ENCODE assay signal across 22 cellular contexts in the genomic region with DNA sequence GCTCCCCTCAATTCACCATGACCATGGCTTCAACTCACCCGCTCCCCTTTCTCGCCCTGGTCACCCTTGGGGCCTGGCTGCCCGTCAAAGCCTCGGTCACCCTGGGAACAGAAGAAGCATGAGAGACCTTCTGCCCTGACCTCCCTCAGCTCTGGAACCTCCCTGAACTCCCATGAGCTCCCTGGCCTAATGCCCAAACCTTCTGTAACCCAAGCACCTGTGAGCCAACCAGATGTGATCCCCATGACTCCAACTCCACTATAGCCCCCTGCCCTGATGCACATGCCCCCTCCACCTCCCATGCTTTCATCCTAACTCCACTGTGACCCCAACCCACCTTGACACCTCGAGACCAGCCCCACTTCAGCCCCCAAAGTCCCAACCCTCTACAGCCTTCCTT. TPM values are rescaled to one million over a fixed set of nuclear protein-coding genes. Genes with fewer than 3 reads are reported as not detected.
DNase-seq lines count a peak whose midpoint lies in the region; ATAC-seq, FAIRE-seq and TF ChIP-seq lines count a peak whose summit lies in the region.
"Had no signal": no experiment of that assay in that cellular context is flagged by ENCODE, and none has a peak within 500 bp of the region (broad histone marks: within the 10 kb centered on the region; RNA-seq: fewer than 3 reads in every experiment).

No MANE protein-coding gene starts in this region.

- no peaks in the 10 kb centered on the region for H3K9me3 ChIP-seq in A549
- H3K9me3 ChIP-seq in IMR-90 (ENCODE audit: control insufficient read depth, insufficient read depth, low read length) = no peaks in the 10 kb centered on the region
- no peaks in the 10 kb centered on the region for H3K9me3 ChIP-seq in mesenchymal stem cell (ENCODE audit: control insufficient read depth, low read length)
- H3K9me3 ChIP-seq: SJSA1 had no signal

- H3K27me3 ChIP-seq in IMR-90 (ENCODE audit: control insufficient read depth, insufficient read depth, low read length) (no peaks in the 10 kb centered on the region), mesenchymal stem cell (ENCODE audit: control insufficient read depth in 1 of 2, insufficient read depth in 1 of 2, low read length in 2 of 2) (no peaks in the 10 kb centered on the region)
- H3K27me3 ChIP-seq: SJSA1 had no signal

- H2BK5ac ChIP-seq in IMR-90 (ENCODE audit: low read depth, low read length, poor library complexity, severe bottlenecking) = peak overlapping the region; percentile 89
- H2BK5ac ChIP-seq in mesenchymal stem cell (ENCODE audit: low read depth, low read length, poor library complexity, severe bottlenecking) = no peak overlapping the region

- no peak for TF ChIP-seq POLR2A in A549 (IDR thresholded peaks at IDR 0.05; ENCODE audit: low read length)
- TF ChIP-seq POLR2A in IMR-90 (IDR thresholded peaks at IDR 0.05; ENCODE audit: low read depth, low read length) = no peak

- H4K5ac ChIP-seq in IMR-90 (ENCODE audit: low read depth, low read length) = no peak overlapping the region

- in situ Hi-C loops in IMR-90 (cut with MboI; ENCODE audit: low sequenced_read_pairs) = no loop called here

- POLR2A ChIA-PET in A549 (lab: Yijun Ruan, JAX) (no interaction called here), IMR-90 (lab: Charles Lee; ENCODE audit: unreplicated experiment) (no interaction called here)

- TF ChIP-seq RAD21 in A549 (conservative IDR thresholded peaks at IDR 0.05 in 1 of 2, IDR thresholded peaks at IDR 0.05 in 1 of 2) = no peak
- TF ChIP-seq RAD21 in IMR-90 (IDR thresholded peaks at IDR 0.05; ENCODE audit: low read length) = no peak

- no peak overlapping the region for H3K4me3 Mint-ChIP-seq in activated T-helper 17 cell treated with anti-CD3 and anti-CD28 coated beads, Interleukin-2, amount 50 U/mL, for 72 hours
- no peak overlapping the region for H3K4me3 Mint-ChIP-seq in glutamatergic neuron (ENCODE audit: unreplicated experiment)
- H3K4me3 Mint-ChIP-seq: CD4-positive, alpha-beta T cell had no signal

- H3K27ac ChIP-seq in A549 (peak overlapping the region; percentile 24 to 89; a peak in 4 of 6 replicates), IMR-90 (ENCODE audit: insufficient read depth, low read length) (no peak overlapping the region; the same call in 1 of the 2 replicates), mesenchymal stem cell (ENCODE audit: low read length, poor library complexity, severe bottlenecking) (no peak overlapping the region)

- no TSS peak for BruUV-seq in IMR-90 (replicated peaks; lab: Mats Ljungman, UMichigan)

- no peak overlapping the region for H3K18ac ChIP-seq in IMR-90 (ENCODE audit: low read depth, low read length)
- no peak overlapping the region for H3K18ac ChIP-seq in mesenchymal stem cell (ENCODE audit: low read depth in 1 of 2, low read length in 2 of 2)

- H4K8ac ChIP-seq in IMR-90 (ENCODE audit: low read depth in 2 of 2, low read length in 2 of 2) (no peak overlapping the region), mesenchymal stem cell (ENCODE audit: low read length) (no peak overlapping the region)

- peaks cover 20% of the 10 kb centered on the region for H3K4me1 Mint-ChIP-seq in activated T-helper 17 cell treated with anti-CD3 and anti-CD28 coated beads, Interleukin-2, amount 50 U/mL, for 72 hours
- peaks cover 20% of the 10 kb centered on the region for H3K4me1 Mint-ChIP-seq in glutamatergic neuron (ENCODE audit: low read depth, unreplicated experiment)

- H3K14ac ChIP-seq in IMR-90 (replicated peaks; ENCODE audit: low read depth, low read length) (no peak overlapping the region; the same call in 1 of the 2 replicates), mesenchymal stem cell (ENCODE audit: low read length in 2 of 2) (no peak overlapping the region)

- H3K56ac ChIP-seq in IMR-90 (ENCODE audit: extremely low read depth, insufficient read depth, low read length) = no peak overlapping the region

- H4K91ac ChIP-seq in IMR-90 (ENCODE audit: insufficient read depth, low read depth, low read length) (peak overlapping the region; percentile 32), mesenchymal stem cell (ENCODE audit: low read length) (no peak overlapping the region)

- no peak for TF ChIP-seq EP300 in A549 (IDR thresholded peaks at IDR 0.05)

- H3K9ac ChIP-seq in IMR-90 (ENCODE audit: low read depth, low read length) (no peak overlapping the region), mesenchymal stem cell (ENCODE audit: low read length) (no peak overlapping the region)

- peaks cover 0 to 32% of the 10 kb centered on the region in 2 experiments; a peak in 2 of 4 replicates for H3K79me1 ChIP-seq in IMR-90 (ENCODE audit: low read depth in 1 of 2, low read length in 2 of 2)
- peaks cover 19% of the 10 kb centered on the region for H3K79me1 ChIP-seq in mesenchymal stem cell (replicated peaks; ENCODE audit: low read length, poor library complexity, severe bottlenecking)

- H3K9me1 ChIP-seq in IMR-90 (ENCODE audit: insufficient read depth, low read length) = peaks cover 24% of the 10 kb centered on the region

- no peak overlapping the region for H2AFZ ChIP-seq in IMR-90 (replicated peaks; ENCODE audit: low read length, poor library complexity)
- no peak overlapping the region for H2AFZ ChIP-seq in mesenchymal stem cell (ENCODE audit: low read depth, low read length)

- H3K36me3 ChIP-seq in IMR-90 (ENCODE audit: control insufficient read depth, insufficient read depth, low read length) = peaks cover 58% of the 10 kb centered on the region
- H3K36me3 ChIP-seq in mesenchymal stem cell (ENCODE audit: control insufficient read depth in 1 of 2, insufficient read depth in 2 of 2, low read depth in 1 of 2, low read length in 2 of 2) = peaks cover 0 to 87% of the 10 kb centered on the region in 2 experiments

- H3K4ac ChIP-seq in IMR-90 (ENCODE audit: low read depth, low read length) = no peak overlapping the region
- H3K4ac ChIP-seq in mesenchymal stem cell (ENCODE audit: low read depth in 1 of 2, low read length in 2 of 2) = no peak overlapping the region

- H3K4me2 ChIP-seq in A549 = no peak overlapping the region; the same call in 2 of the 3 replicates
- H3K4me2 ChIP-seq in IMR-90 (ENCODE audit: low read depth, low read length) = no peak overlapping the region
- no peak overlapping the region for H3K4me2 ChIP-seq in mesenchymal stem cell (ENCODE audit: low read length, poor library complexity, severe bottlenecking)

- H4K20me1 ChIP-seq in IMR-90 (ENCODE audit: insufficient read depth, low read length) = no peaks in the 10 kb centered on the region; the same call in 1 of the 2 replicates

- no peak overlapping the region for H2BK15ac ChIP-seq in IMR-90 (ENCODE audit: low read depth, low read length)
- peak overlapping the region; percentile 49 for H2BK15ac ChIP-seq in mesenchymal stem cell (ENCODE audit: low read depth, poor library complexity, severe bottlenecking)

- no peak overlapping the region for H2AK9ac ChIP-seq in IMR-90 (replicated peaks; ENCODE audit: low read depth, low read length, poor library complexity)

- CTCF ChIA-PET in A549 (lab: Yijun Ruan, JAX) = interaction anchor here (0.6 to 3.3 kb wide), 7 partner anchors 9 to 90 kb away, joined by 3 to 14 read pairs (median 3); a partner anchor contains a TSS
- CTCF ChIA-PET in IMR-90 (lab: Yijun Ruan, JAX) = no interaction called here

- H3K27me3 Mint-ChIP-seq in activated T-helper 17 cell treated with anti-CD3 and anti-CD28 coated beads, Interleukin-2, amount 50 U/mL, for 72 hours = no peaks in the 10 kb centered on the region
- H3K27me3 Mint-ChIP-seq in glutamatergic neuron (ENCODE audit: unreplicated experiment) = peaks cover 23% of the 10 kb centered on the region
- H3K27me3 Mint-ChIP-seq: CD4-positive, alpha-beta T cell had no signal

- intact Hi-C loops in IMR-90 (cut with micrococcal nuclease) = no loop called here

- DNase-seq in A549 (ENCODE audit: low read depth in 1 of 2, low spot score in 1 of 2) (no peak), IMR-90 (no peak), mesenchymal stem cell (no peak), cerebellar nuclear complex (lab: John Stamatoyannopoulos, UW) (no peak), glutamatergic neuron (no peak), NK-92 (lab: John Stamatoyannopoulos, UW; ENCODE audit: unreplicated experiment) (no peak)
- DNase-seq: Calu3; CD4-positive, alpha-beta T cell; DND-41; GDM1; Karpas-422; NCI-H1417; NCI-H1930; NCI-H2171; NCI-H510A; NCI-H82 had no signal

- TF ChIP-seq CTCF in A549 (IDR thresholded peaks at IDR 0.05) (no peak), IMR-90 (conservative IDR thresholded peaks at IDR 0.05; ENCODE audit: low read depth, low read length) (no peak), glutamatergic neuron (IDR thresholded peaks at IDR 0.05; ENCODE audit: partially characterized antibody, unreplicated experiment) (no peak)

- no peaks in the 10 kb centered on the region for H3K36me3 Mint-ChIP-seq in activated T-helper 17 cell treated with anti-CD3 and anti-CD28 coated beads, Interleukin-2, amount 50 U/mL, for 72 hours (ENCODE audit: low read depth)
- no peaks in the 10 kb centered on the region for H3K36me3 Mint-ChIP-seq in glutamatergic neuron (ENCODE audit: unreplicated experiment)

- no peak for ATAC-seq in A549
- no peak for ATAC-seq in IMR-90 (ENCODE audit: low read depth)
- no peak for ATAC-seq in activated T-helper 17 cell treated with anti-CD3 and anti-CD28 coated beads, Interleukin-2, amount 50 U/mL, for 72 hours (replicated peaks)
- no peak for ATAC-seq in HG03439 (IDR thresholded peaks at IDR 0.05; ENCODE audit: unreplicated experiment)
- ATAC-seq: HepG2 had no signal

- dilution Hi-C loops in IMR-90 (cut with HindIII; ENCODE audit: low sequenced_read_pairs, unreplicated experiment) = no loop called here

- peaks cover 67% of the 10 kb centered on the region for H3K4me1 ChIP-seq in A549
- peaks cover 19% of the 10 kb centered on the region for H3K4me1 ChIP-seq in IMR-90 (ENCODE audit: control insufficient read depth, insufficient read depth, low read length)
- peaks cover 55% of the 10 kb centered on the region for H3K4me1 ChIP-seq in mesenchymal stem cell (ENCODE audit: control insufficient read depth, insufficient read depth, low read depth, low read length)

- no peak for FAIRE-seq in A549 (lab: Jason Lieb, UNC)
- FAIRE-seq: A204.1, GM12892, HepG2 had no signal

- H3K4me3 ChIP-seq in A549 = no peak overlapping the region
- H3K4me3 ChIP-seq in IMR-90 (ENCODE audit: insufficient read depth, low read depth, low read length) = no peak overlapping the region
- H3K4me3 ChIP-seq in mesenchymal stem cell (ENCODE audit: insufficient read depth in 1 of 2, low read depth in 1 of 2, low read length in 2 of 2) = no peak overlapping the region
- H3K4me3 ChIP-seq: SJSA1 had no signal

- no peak overlapping the region for H2BK12ac ChIP-seq in mesenchymal stem cell (ENCODE audit: low read length in 2 of 2)

- H2AK5ac ChIP-seq in IMR-90 (ENCODE audit: low read depth, low read length) = peak overlapping the region; percentile 82; the same call in 1 of the 2 replicates
- H2AK5ac ChIP-seq in mesenchymal stem cell (ENCODE audit: low read length, severe bottlenecking) = no peak overlapping the region

- no peak overlapping the region for H3K23ac ChIP-seq in IMR-90 (ENCODE audit: low read depth, low read length)
- no peak overlapping the region for H3K23ac ChIP-seq in mesenchymal stem cell (ENCODE audit: low read length in 2 of 2)

- WGBS in A549 (ENCODE audit: missing lambda C conversion rate) = 77% methylated on average over 5 of the region's 5 CpGs
- 89% methylated on average over 5 of the region's 5 CpGs; no CpG with 5 or more reads in 1 of the 2 experiments for WGBS in IMR-90 (ENCODE audit: extremely low coverage in 2 of 2, insufficient read length in 1 of 2), 2 experiments
- 85% methylated on average over 5 of the region's 5 CpGs for WGBS in mesenchymal stem cell

- H2BK120ac ChIP-seq in IMR-90 (ENCODE audit: low read depth, low read length) (peak overlapping the region; percentile 39; the same call in 1 of the 2 replicates), mesenchymal stem cell (ENCODE audit: low read depth, low read length) (no peak overlapping the region)

- no peaks in the 10 kb centered on the region for H3K9me3 Mint-ChIP-seq in activated T-helper 17 cell treated with anti-CD3 and anti-CD28 coated beads, Interleukin-2, amount 50 U/mL, for 72 hours
- H3K9me3 Mint-ChIP-seq in glutamatergic neuron (ENCODE audit: unreplicated experiment) = peaks cover 18% of the 10 kb centered on the region
- H3K9me3 Mint-ChIP-seq: CD4-positive, alpha-beta T cell had no signal

- no peak overlapping the region for H2BK20ac ChIP-seq in IMR-90 (ENCODE audit: low read depth, low read length)

- peak overlapping the region; percentile 89 for H3K27ac Mint-ChIP-seq in activated T-helper 17 cell treated with anti-CD3 and anti-CD28 coated beads, Interleukin-2, amount 50 U/mL, for 72 hours
- no peak overlapping the region for H3K27ac Mint-ChIP-seq in glutamatergic neuron (ENCODE audit: unreplicated experiment)
- H3K27ac Mint-ChIP-seq: CD4-positive, alpha-beta T cell had no signal

RNA-seq across cellular contexts. Expression of a gene that starts 3.5 kb away (rescaled TPM):
- polyA plus RNA-seq in A549 (2011; rRNA removed) = 4.0 and 7.2 TPM in 2 replicates
- polyA plus RNA-seq in A549 (2012; cell fraction: cytosol; rRNA removed) = 5.5 and 7.5 TPM in 2 replicates
- polyA plus RNA-seq in A549 (2012; cell fraction: nucleus; rRNA removed) = 78.7 and 80.5 TPM in 2 replicates
- polyA plus RNA-seq in A549 (2017; fragmentation: RNase III; extraction: RNeasy Plus Mini Kit Qiagen cat#74134 plus additional on column Dnase treatment) = 14.1 to 15.9 TPM (median 15.6 TPM) in 3 replicates
- 2.9 and 4.6 TPM in 2 replicates for polyA minus RNA-seq in A549 (2011; rRNA and poly(A)+ RNA removed)
- 0.54 and 0.56 TPM in 2 replicates for total RNA-seq in IMR-90 (2012; rRNA removed)
- 2.3 and 2.7 TPM in 2 replicates for polyA plus RNA-seq in IMR-90 (2012; rRNA removed)
- 0.56 and 1.4 TPM in 2 replicates for polyA plus RNA-seq in IMR-90 (2012; cell fraction: cytosol; rRNA removed)
- 19.4 and 40.3 TPM in 2 replicates for polyA plus RNA-seq in IMR-90 (2012; cell fraction: nucleus; rRNA removed; ENCODE audit: low replicate concordance)
- under 1 TPM in 1 of 2 donors, not detected in 1; 0.34 TPM for total RNA-seq in activated T-helper 17 cell treated with anti-CD3 and anti-CD28 coated beads, Interleukin-2, amount 50 U/mL, for 72 hours
- polyA plus RNA-seq in mesenchymal stem cell (2013, experiment 1 of 2) = 7.6 TPM
- 7.3 TPM for polyA plus RNA-seq in mesenchymal stem cell (2013, experiment 2 of 2)
- total RNA-seq in glutamatergic neuron (ENCODE audit: unreplicated experiment) = 4.3 TPM
- total RNA-seq: CD4-positive, alpha-beta T cell had no signal

RNA-seq across cellular contexts. Expression of a gene that starts 10.5 kb away (rescaled TPM):
- 8.4 and 15.0 TPM in 2 replicates for polyA plus RNA-seq in A549 (2011; rRNA removed)
- polyA plus RNA-seq in A549 (2012; cell fraction: cytosol; rRNA removed) = 7.0 and 8.9 TPM in 2 replicates
- 57.5 and 76.0 TPM in 2 replicates for polyA plus RNA-seq in A549 (2012; cell fraction: nucleus; rRNA removed)
- 19.6 to 21.1 TPM (median 20.9 TPM) in 3 replicates for polyA plus RNA-seq in A549 (2017; fragmentation: RNase III; extraction: RNeasy Plus Mini Kit Qiagen cat#74134 plus additional on column Dnase treatment)
- 9.4 and 15.1 TPM in 2 replicates for polyA minus RNA-seq in A549 (2011; rRNA and poly(A)+ RNA removed)
- 16.1 and 17.0 TPM in 2 replicates for total RNA-seq in IMR-90 (2012; rRNA removed)
- 14.8 and 16.9 TPM in 2 replicates for polyA plus RNA-seq in IMR-90 (2012; rRNA removed)
- 11.1 and 15.7 TPM in 2 replicates for polyA plus RNA-seq in IMR-90 (2012; cell fraction: cytosol; rRNA removed)
- 53.9 and 57.6 TPM in 2 replicates for polyA plus RNA-seq in IMR-90 (2012; cell fraction: nucleus; rRNA removed; ENCODE audit: low replicate concordance)
- 100 to 1,000 TPM in 1 of 2 donors, 10 to 100 TPM in 1; 52.5 to 277 TPM for total RNA-seq in activated T-helper 17 cell treated with anti-CD3 and anti-CD28 coated beads, Interleukin-2, amount 50 U/mL, for 72 hours
- 15.9 TPM for polyA plus RNA-seq in mesenchymal stem cell (2013, experiment 1 of 2)
- 15.0 TPM for polyA plus RNA-seq in mesenchymal stem cell (2013, experiment 2 of 2)
- total RNA-seq in glutamatergic neuron (ENCODE audit: unreplicated experiment) = 40.3 TPM

RNA-seq across cellular contexts. Expression of a gene that starts 28.0 kb away (rescaled TPM):
- polyA plus RNA-seq in A549 (2011; rRNA removed) = 36.5 and 63.0 TPM in 2 replicates
- polyA plus RNA-seq in A549 (2012; cell fraction: cytosol; rRNA removed) = 82.2 and 86.3 TPM in 2 replicates
- 979 and 1,138 TPM in 2 replicates for polyA plus RNA-seq in A549 (2012; cell fraction: nucleus; rRNA removed)
- polyA plus RNA-seq in A549 (2017; fragmentation: RNase III; extraction: RNeasy Plus Mini Kit Qiagen cat#74134 plus additional on column Dnase treatment) = 213 to 273 TPM (median 240 TPM) in 3 replicates
- 53.1 and 64.3 TPM in 2 replicates for polyA minus RNA-seq in A549 (2011; rRNA and poly(A)+ RNA removed)
- total RNA-seq in IMR-90 (2012; rRNA removed) = 3.1 and 4.1 TPM in 2 replicates
- 20.3 and 23.2 TPM in 2 replicates for polyA plus RNA-seq in IMR-90 (2012; rRNA removed)
- polyA plus RNA-seq in IMR-90 (2012; cell fraction: cytosol; rRNA removed) = 13.6 and 14.6 TPM in 2 replicates
- 308 and 435 TPM in 2 replicates for polyA plus RNA-seq in IMR-90 (2012; cell fraction: nucleus; rRNA removed; ENCODE audit: low replicate concordance)
- 1 to 10 TPM; 6.1 to 6.3 TPM for total RNA-seq in activated T-helper 17 cell treated with anti-CD3 and anti-CD28 coated beads, Interleukin-2, amount 50 U/mL, for 72 hours
- polyA plus RNA-seq in mesenchymal stem cell (2013, experiment 1 of 2) = 95.7 TPM
- polyA plus RNA-seq in mesenchymal stem cell (2013, experiment 2 of 2) = 83.7 TPM
- total RNA-seq in glutamatergic neuron (ENCODE audit: unreplicated experiment) = 62.0 TPM

RNA-seq across cellular contexts. Expression of a gene that starts 42.4 kb away (rescaled TPM):
- polyA plus RNA-seq in A549 (2011; rRNA removed) (279 and 338 TPM in 2 replicates), A549 (2017; fragmentation: RNase III; extraction: RNeasy Plus Mini Kit Qiagen cat#74134 plus additional on column Dnase treatment) (233 to 256 TPM (median 254 TPM) in 3 replicates), IMR-90 (2012; rRNA removed) (410 and 474 TPM in 2 replicates)
- 390 and 409 TPM in 2 replicates for polyA plus RNA-seq in A549 (2012; cell fraction: cytosol; rRNA removed)
- polyA plus RNA-seq in A549 (2012; cell fraction: nucleus; rRNA removed) = 488 and 556 TPM in 2 replicates
- polyA minus RNA-seq in A549 (2011; rRNA and poly(A)+ RNA removed) = 677 and 753 TPM in 2 replicates
- total RNA-seq in IMR-90 (2012; rRNA removed) (952 and 1,365 TPM in 2 replicates), glutamatergic neuron (ENCODE audit: unreplicated experiment) (242 TPM)
- polyA plus RNA-seq in IMR-90 (2012; cell fraction: cytosol; rRNA removed) = 589 and 721 TPM in 2 replicates
- polyA plus RNA-seq in IMR-90 (2012; cell fraction: nucleus; rRNA removed; ENCODE audit: low replicate concordance) = 253 and 529 TPM in 2 replicates
- total RNA-seq in activated T-helper 17 cell treated with anti-CD3 and anti-CD28 coated beads, Interleukin-2, amount 50 U/mL, for 72 hours = 100 to 1,000 TPM; 177 to 269 TPM
- polyA plus RNA-seq in mesenchymal stem cell (2013, experiment 1 of 2) = 145 TPM
- polyA plus RNA-seq in mesenchymal stem cell (2013, experiment 2 of 2) = 150 TPM

RNA-seq across cellular contexts. Expression of a gene that starts 54.5 kb away (rescaled TPM):
- polyA plus RNA-seq in A549 (2011; rRNA removed) (not detected in 2 replicates), A549 (2017; fragmentation: RNase III; extraction: RNeasy Plus Mini Kit Qiagen cat#74134 plus additional on column Dnase treatment) (0.21 TPM in 1 of 3 replicates, not detected in the others), IMR-90 (2012; rRNA removed) (0.15 TPM in 1 of 2 replicates, not detected in the other)
- 0.12 and 0.19 TPM in 2 replicates for polyA plus RNA-seq in A549 (2012; cell fraction: cytosol; rRNA removed)
- 1.0 and 2.2 TPM in 2 replicates for polyA plus RNA-seq in A549 (2012; cell fraction: nucleus; rRNA removed)
- polyA minus RNA-seq in A549 (2011; rRNA and poly(A)+ RNA removed) = not detected in 2 replicates
- total RNA-seq in IMR-90 (2012; rRNA removed) (not detected in 2 replicates), glutamatergic neuron (ENCODE audit: unreplicated experiment) (not detected)
- polyA plus RNA-seq in IMR-90 (2012; cell fraction: cytosol; rRNA removed) = not detected in 2 replicates
- 0.63 and 1.1 TPM in 2 replicates for polyA plus RNA-seq in IMR-90 (2012; cell fraction: nucleus; rRNA removed; ENCODE audit: low replicate concordance)
- 1 to 10 TPM; 1.0 to 1.1 TPM for total RNA-seq in activated T-helper 17 cell treated with anti-CD3 and anti-CD28 coated beads, Interleukin-2, amount 50 U/mL, for 72 hours
- 0.23 TPM for polyA plus RNA-seq in mesenchymal stem cell (2013, experiment 1 of 2)
- 0.29 TPM for polyA plus RNA-seq in mesenchymal stem cell (2013, experiment 2 of 2)
- total RNA-seq: Calu3; CD4-positive, alpha-beta T cell; SJSA1 had no signal

Comparison
In these comparisons a context has a peak if more than half of its experiments do, and no peak if none do; other contexts are left out.
1. H3K27ac ChIP-seq: peak in A549 (2 of 2); none in IMR-90 (single experiment) and mesenchymal stem cell (single experiment).